In the genomic region with DNA sequence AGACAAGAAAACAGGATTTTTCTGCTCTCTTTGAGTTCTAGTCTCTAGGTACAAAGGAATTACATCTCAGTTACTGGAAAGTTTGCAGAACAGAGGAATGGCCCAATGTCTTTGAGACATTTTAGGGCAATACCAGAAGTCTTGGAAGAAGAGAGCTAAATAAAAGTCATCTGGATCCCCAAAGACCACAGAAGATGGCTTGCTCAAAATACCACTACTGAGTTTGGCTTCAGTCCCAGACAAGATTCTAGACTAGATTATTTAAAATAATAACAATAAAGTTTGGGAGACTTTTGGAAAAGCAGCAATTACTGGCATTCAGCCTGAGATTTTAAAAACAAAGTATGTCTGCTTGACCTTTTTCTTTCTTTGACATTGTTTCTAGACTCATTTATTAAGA, we compare ENCODE assay signal across 22 cellular contexts.
"Had no signal": no experiment of that assay in that cellular context is flagged by ENCODE, and none has a peak within 500 bp of the region (broad histone marks: within the 10 kb centered on the region; RNA-seq: fewer than 3 reads in every experiment).

No MANE protein-coding gene starts in this region.

- H3K36me3 Mint-ChIP-seq: activated naive CD4-positive, alpha-beta T cell treated with anti-CD3 and anti-CD28 coated beads, Interleukin-2, amount 50 U/mL, for 72 hours; naive thymus-derived CD8-positive, alpha-beta T cell had no signal

- H3K27ac Mint-ChIP-seq: activated naive CD4-positive, alpha-beta T cell treated with anti-CD3 and anti-CD28 coated beads, Interleukin-2, amount 50 U/mL, for 72 hours; activated T-cell treated with anti-CD3 and anti-CD28 coated beads, Interleukin-2, amount 50 U/mL, for 24 hours; activated T-helper 17 cell treated with anti-CD3 and anti-CD28 coated beads, Interleukin-2, amount 50 U/mL, for 72 hours; naive thymus-derived CD8-positive, alpha-beta T cell had no signal

- H3K4me3 Mint-ChIP-seq: activated T-cell treated with anti-CD3 and anti-CD28 coated beads, Interleukin-2, amount 50 U/mL, for 24 hours; activated T-helper 17 cell treated with anti-CD3 and anti-CD28 coated beads, Interleukin-2, amount 50 U/mL, for 72 hours; naive thymus-derived CD8-positive, alpha-beta T cell had no signal

- H3K27me3 Mint-ChIP-seq: activated T-cell treated with anti-CD3 and anti-CD28 coated beads, Interleukin-2, amount 50 U/mL, for 24 hours had no signal

- ATAC-seq: activated naive CD4-positive, alpha-beta T cell treated with anti-CD3 and anti-CD28 coated beads, Interleukin-2, amount 50 U/mL, for 72 hours; activated T-helper 17 cell treated with anti-CD3 and anti-CD28 coated beads, Interleukin-2, amount 50 U/mL, for 72 hours; naive thymus-derived CD8-positive, alpha-beta T cell; pancreas; psoas muscle; stimulated activated naive CD8-positive, alpha-beta T cell treated with anti-CD3 and anti-CD28 coated beads, Interleukin-15, Interleukin-2, amounts not matched to agents 100 U/mL and 50 U/mL, for 24 hours; upper lobe of right lung had no signal

- DNase-seq: activated CD4-positive, alpha-beta T cell treated with anti-CD3 and anti-CD28 coated beads for 1 hour; activated CD8-positive, alpha-beta memory T cell treated with anti-CD3 and anti-CD28 coated beads for 24 hours; activated CD8-positive, alpha-beta memory T cell treated with anti-CD3 and anti-CD28 coated beads, Interleukin-2, amount 50 U/mL, for 4 hours; activated T-cell treated with anti-CD3 and anti-CD28 coated beads, Interleukin-2, amount 50 U/mL, for 24 hours; adrenal gland; cerebellar nuclear complex; effector memory CD4-positive, alpha-beta T cell; esophagus squamous epithelium; foreskin fibroblast; left ventricle myocardium inferior; naive thymus-derived CD8-positive, alpha-beta T cell; pancreas; psoas muscle; stimulated activated CD4-positive, alpha-beta T cell treated with anti-CD3 and anti-CD28 coated beads, Interleukin-12 subunit alpha, Interleukin-12 subunit beta, amount 100 ng/mL, for 4 hours; stimulated activated CD4-positive, alpha-beta T cell treated with anti-CD3 and anti-CD28 coated beads, Interleukin-4, amount 100 ng/mL, for 4 hours; stimulated activated naive CD8-positive, alpha-beta T cell treated with anti-CD3 and anti-CD28 coated beads, Interleukin-15, Interleukin-2, amounts not matched to agents 100 U/mL and 50 U/mL, for 24 hours; substantia nigra; T-helper 9 cell; thyroid gland; upper lobe of right lung had no signal

- H3K9me3 Mint-ChIP-seq: activated naive CD4-positive, alpha-beta T cell treated with anti-CD3 and anti-CD28 coated beads, Interleukin-2, amount 50 U/mL, for 72 hours; activated T-cell treated with anti-CD3 and anti-CD28 coated beads, Interleukin-2, amount 50 U/mL, for 24 hours; activated T-helper 17 cell treated with anti-CD3 and anti-CD28 coated beads, Interleukin-2, amount 50 U/mL, for 72 hours; naive thymus-derived CD8-positive, alpha-beta T cell had no signal

- H3K4me1 Mint-ChIP-seq: activated T-helper 17 cell treated with anti-CD3 and anti-CD28 coated beads, Interleukin-2, amount 50 U/mL, for 72 hours had no signal
